In genomic region chrX:154517101-154517781, GRCh38 we compare ENCODE assay signal across 1 cellular context.
A peak's percentile ranks its signal among the peaks of the same experiment; 100 is the strongest.
TF ChIP-seq lines count a peak whose summit lies in the region.

No MANE protein-coding gene starts in this region.

TF ChIP-seq in HepG2, 621 proteins besides CTCF, POLR2A, EP300 and RAD21 (continued from another document and continues in another):
- no peak for TF ChIP-seq ZFP91 (CRISPR knock-in tag; IDR thresholded peaks at IDR 0.05; ENCODE audit: borderline replicate concordance)
- no peak for TF ChIP-seq ZBTB46 (CRISPR knock-in tag; IDR thresholded peaks at IDR 0.05; ENCODE audit: borderline replicate concordance)
- no peak for TF ChIP-seq DBP (CRISPR knock-in tag; IDR thresholded peaks at IDR 0.05; ENCODE audit: not compliant biosample characterization)
- TF ChIP-seq TFE3 (CRISPR knock-in tag; IDR thresholded peaks at IDR 0.05): no peak
- no peak for TF ChIP-seq GFI1 (CRISPR knock-in tag; IDR thresholded peaks at IDR 0.05; ENCODE audit: borderline replicate concordance)
- peak; percentile 59; the same call in 1 of the 2 replicates for TF ChIP-seq HOXA5 (CRISPR knock-in tag; IDR thresholded peaks at IDR 0.05)
- no peak for TF ChIP-seq ZNF577 (CRISPR knock-in tag; IDR thresholded peaks at IDR 0.05; ENCODE audit: borderline replicate concordance, low read depth)
- TF ChIP-seq ETV6 (CRISPR knock-in tag; conservative IDR thresholded peaks at IDR 0.05): no peak
- no peak for TF ChIP-seq USF2 (IDR thresholded peaks at IDR 0.05; ENCODE audit: low read depth, low read length)
- TF ChIP-seq USF2 (CRISPR knock-in tag; IDR thresholded peaks at IDR 0.05; ENCODE audit: borderline replicate concordance): peak; percentile 35; the same call in 1 of the 2 replicates
- TF ChIP-seq SP140L (CRISPR knock-in tag; IDR thresholded peaks at IDR 0.05; ENCODE audit: borderline replicate concordance): no peak
- no peak for TF ChIP-seq ZNF567 (CRISPR knock-in tag; IDR thresholded peaks at IDR 0.05; ENCODE audit: borderline replicate concordance)
- TF ChIP-seq ZNF18 (CRISPR knock-in tag; IDR thresholded peaks at IDR 0.05; ENCODE audit: insufficient replicate concordance): no peak
- no peak for TF ChIP-seq IRF2 (CRISPR knock-in tag; IDR thresholded peaks at IDR 0.05)
- no peak for TF ChIP-seq MYNN (CRISPR knock-in tag; IDR thresholded peaks at IDR 0.05; ENCODE audit: low read depth)
- no peak for TF ChIP-seq ZFP36L2 (CRISPR knock-in tag; IDR thresholded peaks at IDR 0.05)
- TF ChIP-seq ETV5 (CRISPR knock-in tag; IDR thresholded peaks at IDR 0.05; ENCODE audit: borderline replicate concordance): no peak
- no peak for TF ChIP-seq NBN (conservative IDR thresholded peaks at IDR 0.05)
- peak; percentile 17; the same call in 1 of the 2 replicates for TF ChIP-seq MIER3 (CRISPR knock-in tag; IDR thresholded peaks at IDR 0.05; ENCODE audit: borderline replicate concordance)
- no peak for TF ChIP-seq BRF2 (CRISPR knock-in tag; IDR thresholded peaks at IDR 0.05)
- no peak for TF ChIP-seq ERF (CRISPR knock-in tag; IDR thresholded peaks at IDR 0.05)
- no peak for TF ChIP-seq ESRRA (CRISPR knock-in tag; IDR thresholded peaks at IDR 0.05; ENCODE audit: low read depth)
- no peak for TF ChIP-seq FOXM1 (CRISPR knock-in tag; IDR thresholded peaks at IDR 0.05)
- TF ChIP-seq ZNF878 (CRISPR knock-in tag; IDR thresholded peaks at IDR 0.05): no peak
- no peak for TF ChIP-seq ZNF362 (CRISPR knock-in tag; IDR thresholded peaks at IDR 0.05; ENCODE audit: borderline replicate concordance)
- no peak for TF ChIP-seq ZSCAN22 (CRISPR knock-in tag; IDR thresholded peaks at IDR 0.05)
- no peak for TF ChIP-seq PLSCR1 (CRISPR knock-in tag; IDR thresholded peaks at IDR 0.05; ENCODE audit: borderline replicate concordance)
- TF ChIP-seq FOXA1 (IDR thresholded peaks at IDR 0.05): no peak
- TF ChIP-seq FOXA1 (CRISPR knock-in tag; IDR thresholded peaks at IDR 0.05): no peak
- no peak for TF ChIP-seq ZNF281 (CRISPR knock-in tag; IDR thresholded peaks at IDR 0.05; ENCODE audit: borderline replicate concordance)
- no peak for TF ChIP-seq ZNF276 (CRISPR knock-in tag; IDR thresholded peaks at IDR 0.05; ENCODE audit: low read depth)
- TF ChIP-seq POLR2AphosphoS5 (IDR thresholded peaks at IDR 0.05; ENCODE audit: low read depth, low read length): no peak
- TF ChIP-seq HMGA1 (CRISPR knock-in tag; conservative IDR thresholded peaks at IDR 0.05): no peak
- TF ChIP-seq ZMAT5 (CRISPR knock-in tag; IDR thresholded peaks at IDR 0.05; ENCODE audit: borderline replicate concordance, low read depth): no peak
- TF ChIP-seq KLF16 (CRISPR knock-in tag; IDR thresholded peaks at IDR 0.05): no peak
- TF ChIP-seq ZNF432 (CRISPR knock-in tag; IDR thresholded peaks at IDR 0.05; ENCODE audit: borderline replicate concordance): no peak
- TF ChIP-seq SCMH1 (CRISPR knock-in tag; IDR thresholded peaks at IDR 0.05; ENCODE audit: borderline replicate concordance): no peak
- TF ChIP-seq ATF1 (CRISPR knock-in tag; IDR thresholded peaks at IDR 0.05): no peak
- TF ChIP-seq NFE2L1 (CRISPR knock-in tag; IDR thresholded peaks at IDR 0.05; ENCODE audit: borderline replicate concordance): no peak
- no peak for TF ChIP-seq ZNF720 (CRISPR knock-in tag; IDR thresholded peaks at IDR 0.05)
- no peak for TF ChIP-seq ZNF292 (CRISPR knock-in tag; IDR thresholded peaks at IDR 0.05; ENCODE audit: borderline replicate concordance, low read depth)
- no peak for TF ChIP-seq HMG20A (CRISPR knock-in tag; IDR thresholded peaks at IDR 0.05; ENCODE audit: borderline replicate concordance)
- no peak for TF ChIP-seq ZNF563 (CRISPR knock-in tag; IDR thresholded peaks at IDR 0.05)
- TF ChIP-seq SRSF4 (IDR thresholded peaks at IDR 0.05; ENCODE audit: low read depth, low read length, poor library complexity, severe bottlenecking): no peak
- TF ChIP-seq SOX5 (CRISPR knock-in tag; IDR thresholded peaks at IDR 0.05; ENCODE audit: borderline replicate concordance): no peak
- no peak for TF ChIP-seq ZNF263 (CRISPR knock-in tag; IDR thresholded peaks at IDR 0.05)
